ENCODE assay signal across 1 cellular context in the genomic region with DNA sequence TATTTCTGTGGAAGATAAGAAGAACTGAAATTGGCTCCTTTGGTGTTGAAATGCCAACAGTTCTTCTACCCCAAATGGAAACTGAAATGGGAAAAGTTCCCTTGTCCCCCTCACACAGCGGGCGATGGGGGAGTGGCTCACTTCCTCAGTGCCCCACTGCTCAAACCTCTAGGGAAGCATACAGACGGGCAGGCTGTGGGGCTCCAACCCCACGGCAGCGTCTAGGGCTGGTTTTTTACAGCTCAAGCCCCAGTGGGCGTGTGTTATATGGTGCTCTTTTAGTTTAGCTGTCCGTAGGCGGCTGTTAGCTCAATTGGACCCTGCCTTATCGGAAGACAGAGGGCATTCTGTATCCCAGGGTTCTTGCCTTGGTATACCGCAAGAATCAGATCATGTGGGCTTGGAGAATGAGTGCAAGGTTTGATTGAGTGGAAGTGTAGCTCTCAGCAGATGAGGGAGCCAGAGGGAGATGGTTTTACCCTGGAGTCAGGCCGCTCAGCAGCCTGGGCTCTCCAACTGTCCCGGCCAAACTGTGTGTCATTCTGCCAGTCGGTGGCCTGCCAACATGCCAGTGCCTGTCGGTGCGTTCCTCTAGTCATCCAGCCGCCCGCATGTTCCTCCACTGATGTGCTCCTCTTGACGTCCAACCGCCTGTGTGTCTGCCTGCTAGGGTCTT.
TF ChIP-seq lines count a peak whose summit lies in the region.

No MANE protein-coding gene starts in this region.

TF ChIP-seq in GM12878, 131 proteins besides CTCF, POLR2A, EP300 and RAD21 (continued from another document):
- TF ChIP-seq, protein P1, sequence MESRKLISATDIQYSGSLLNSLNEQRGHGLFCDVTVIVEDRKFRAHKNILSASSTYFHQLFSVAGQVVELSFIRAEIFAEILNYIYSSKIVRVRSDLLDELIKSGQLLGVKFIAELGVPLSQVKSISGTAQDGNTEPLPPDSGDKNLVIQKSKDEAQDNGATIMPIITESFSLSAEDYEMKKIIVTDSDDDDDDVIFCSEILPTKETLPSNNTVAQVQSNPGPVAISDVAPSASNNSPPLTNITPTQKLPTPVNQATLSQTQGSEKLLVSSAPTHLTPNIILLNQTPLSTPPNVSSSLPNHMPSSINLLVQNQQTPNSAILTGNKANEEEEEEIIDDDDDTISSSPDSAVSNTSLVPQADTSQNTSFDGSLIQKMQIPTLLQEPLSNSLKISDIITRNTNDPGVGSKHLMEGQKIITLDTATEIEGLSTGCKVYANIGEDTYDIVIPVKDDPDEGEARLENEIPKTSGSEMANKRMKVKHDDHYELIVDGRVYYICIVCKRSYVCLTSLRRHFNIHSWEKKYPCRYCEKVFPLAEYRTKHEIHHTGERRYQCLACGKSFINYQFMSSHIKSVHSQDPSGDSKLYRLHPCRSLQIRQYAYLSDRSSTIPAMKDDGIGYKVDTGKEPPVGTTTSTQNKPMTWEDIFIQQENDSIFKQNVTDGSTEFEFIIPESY (IDR thresholded peaks at IDR 0.05), result peak; percentile 24; the same call in 1 of the 2 replicates
- peak; percentile 20; the same call in 1 of the 2 replicates for TF ChIP-seq EED (IDR thresholded peaks at IDR 0.05; ENCODE audit: low read depth)
